In the genomic region with DNA sequence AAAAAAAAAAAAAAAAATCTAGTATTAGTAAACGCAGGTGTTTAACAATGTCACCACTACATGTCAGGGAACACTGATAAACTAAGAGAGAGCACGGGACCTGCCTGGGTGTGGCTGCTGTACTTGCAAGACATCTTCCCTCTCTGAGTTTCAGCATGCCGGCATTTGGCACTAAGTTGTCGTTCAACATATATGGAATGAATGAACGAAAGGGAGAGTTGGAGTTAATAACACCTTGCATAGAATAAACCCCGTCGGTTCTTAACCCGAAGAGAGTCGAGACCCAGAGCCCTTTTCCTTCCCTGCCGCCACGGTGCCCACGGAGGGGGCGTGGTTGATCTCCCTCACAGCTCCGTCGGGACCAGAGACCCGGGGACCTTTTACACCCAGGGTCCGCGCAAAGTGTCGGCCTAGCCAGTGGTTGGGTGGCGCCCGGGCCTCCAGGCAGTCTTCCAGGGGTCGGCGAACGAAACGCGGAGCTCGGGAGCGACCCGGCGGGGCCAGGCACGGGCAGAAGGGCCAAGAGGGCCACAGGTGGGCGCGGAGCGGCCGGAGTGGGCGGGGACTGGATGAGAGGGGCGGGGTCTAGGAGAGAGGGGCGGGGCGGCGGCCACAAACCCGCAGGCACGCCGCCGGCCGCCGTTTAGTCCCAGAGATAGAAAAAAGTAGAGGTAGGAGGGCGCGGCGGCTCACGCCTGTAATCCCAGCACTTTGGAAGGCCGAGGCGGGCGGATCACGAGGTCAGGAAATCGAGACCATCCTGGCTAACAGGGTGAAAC, we compare ENCODE assay signal across 8 cellular contexts. TPM values are rescaled to one million over a fixed set of nuclear protein-coding genes. Genes with fewer than 3 reads are reported as not detected.
DNase-seq lines count a peak whose midpoint lies in the region; ATAC-seq and TF ChIP-seq lines count a peak whose summit lies in the region.

No MANE protein-coding gene starts in this region.

- peak overlapping the region; percentile 99 for H3K27ac Mint-ChIP-seq in activated T-cell treated with anti-CD3 and anti-CD28 coated beads, Interleukin-2, amount 50 U/mL, for 72 hours
- H3K27ac Mint-ChIP-seq in natural killer cell: peak overlapping the region; percentile 94 to 97
- H3K27ac Mint-ChIP-seq in stimulated activated memory B cell treated with anti-CD40 and anti-IgM and Interleukin-4, amounts not matched to agents 10 μg/mL and 1 μg/mL and 100 μg/mL, for 72 hours: peak overlapping the region; percentile 95

- intact Hi-C loops in natural killer cell (cut with micrococcal nuclease): loop anchor here (1.0 kb wide), 2 partner anchors 25 to 98 kb away; partner anchors contain the start of genes ATP6V0E1 and CREBRF

- peak overlapping the region; percentile 99 for H3K4me3 Mint-ChIP-seq in activated T-cell treated with anti-CD3 and anti-CD28 coated beads, Interleukin-2, amount 50 U/mL, for 72 hours
- H3K4me3 Mint-ChIP-seq in natural killer cell: peak overlapping the region; percentile 96
- peak overlapping the region; percentile 88 for H3K4me3 Mint-ChIP-seq in stimulated activated memory B cell treated with anti-CD40 and anti-IgM and Interleukin-4, amounts not matched to agents 10 μg/mL and 1 μg/mL and 100 μg/mL, for 72 hours

- TF ChIP-seq CTCF in natural killer cell (IDR thresholded peaks at IDR 0.05): no peak

- peaks cover 33% of the 10 kb centered on the region for H3K4me1 Mint-ChIP-seq in activated T-cell treated with anti-CD3 and anti-CD28 coated beads, Interleukin-2, amount 50 U/mL, for 72 hours (ENCODE audit: low read depth)
- H3K4me1 Mint-ChIP-seq in natural killer cell: peaks cover 31 to 34% of the 10 kb centered on the region in 2 donors
- peaks cover 33% of the 10 kb centered on the region for H3K4me1 Mint-ChIP-seq in stimulated activated memory B cell treated with anti-CD40 and anti-IgM and Interleukin-4, amounts not matched to agents 10 μg/mL and 1 μg/mL and 100 μg/mL, for 72 hours

- no peaks in the 10 kb centered on the region for H3K9me3 Mint-ChIP-seq in activated T-cell treated with anti-CD3 and anti-CD28 coated beads, Interleukin-2, amount 50 U/mL, for 72 hours
- H3K9me3 Mint-ChIP-seq in natural killer cell: no peaks in the 10 kb centered on the region
- H3K9me3 Mint-ChIP-seq in stimulated activated memory B cell treated with anti-CD40 and anti-IgM and Interleukin-4, amounts not matched to agents 10 μg/mL and 1 μg/mL and 100 μg/mL, for 72 hours: no peaks in the 10 kb centered on the region

- no peaks in the 10 kb centered on the region for H3K27me3 Mint-ChIP-seq in activated T-cell treated with anti-CD3 and anti-CD28 coated beads, Interleukin-2, amount 50 U/mL, for 72 hours (ENCODE audit: low read depth)
- no peaks in the 10 kb centered on the region for H3K27me3 Mint-ChIP-seq in natural killer cell (ENCODE audit: low read depth in 2 of 2)
- H3K27me3 Mint-ChIP-seq in stimulated activated memory B cell treated with anti-CD40 and anti-IgM and Interleukin-4, amounts not matched to agents 10 μg/mL and 1 μg/mL and 100 μg/mL, for 72 hours: no peaks in the 10 kb centered on the region

- H3K36me3 Mint-ChIP-seq in activated T-cell treated with anti-CD3 and anti-CD28 coated beads, Interleukin-2, amount 50 U/mL, for 72 hours (ENCODE audit: insufficient read depth in 2 of 2): peaks cover 11 to 12% of the 10 kb centered on the region in 2 donors
- no peaks in the 10 kb centered on the region for H3K36me3 Mint-ChIP-seq in natural killer cell
- H3K36me3 Mint-ChIP-seq in stimulated activated memory B cell treated with anti-CD40 and anti-IgM and Interleukin-4, amounts not matched to agents 10 μg/mL and 1 μg/mL and 100 μg/mL, for 72 hours: peaks cover 19% of the 10 kb centered on the region

- DNase-seq in SIG-M5 treated with dmso at 0.1 percent for 504 hours (lab: John Stamatoyannopoulos, UW; ENCODE audit: unreplicated experiment): peak; percentile 54
- no peak for DNase-seq in SIG-M5 (lab: John Stamatoyannopoulos, UW)
- peak; percentile 70 for DNase-seq in OCI-M1 (lab: John Stamatoyannopoulos, UW)
- peak; percentile 70 to 71 for DNase-seq in activated T-cell treated with anti-CD3 and anti-CD28 coated beads, Interleukin-2, amount 50 U/mL, for 72 hours
- peak; percentile 47 for DNase-seq in fibroblast of gingiva (ENCODE audit: low read depth)
- DNase-seq in natural killer cell: peak; percentile 57

- ATAC-seq in HG03135 (IDR thresholded peaks at IDR 0.05; ENCODE audit: unreplicated experiment) (peak; percentile 65), natural killer cell (peak; percentile 67 to 83 (median 78))
- ATAC-seq in activated T-cell treated with anti-CD3 and anti-CD28 coated beads, Interleukin-2, amount 50 U/mL, for 72 hours (replicated peaks in 1 of 2): peak; percentile 79 to 81
- peak; percentile 87 for ATAC-seq in stimulated activated memory B cell treated with anti-CD40 and anti-IgM and Interleukin-4, amounts not matched to agents 10 μg/mL and 1 μg/mL and 100 μg/mL, for 72 hours

RNA-seq across cellular contexts. Expression of gene RPL26L1, which starts 0.8 kb away (rescaled TPM):
- 10 to 100 TPM; 33.6 to 34.6 TPM for total RNA-seq in activated T-cell treated with anti-CD3 and anti-CD28 coated beads, Interleukin-2, amount 50 U/mL, for 72 hours
- 10 to 100 TPM; 11.2 to 12.4 (median 12.1) TPM for total RNA-seq in natural killer cell

RNA-seq across cellular contexts. Expression of gene ATP6V0E1, which starts 25.1 kb away (rescaled TPM):
- total RNA-seq in activated T-cell treated with anti-CD3 and anti-CD28 coated beads, Interleukin-2, amount 50 U/mL, for 72 hours: 100 to 1,000 TPM; 105 to 117 TPM
- total RNA-seq in natural killer cell: 100 to 1,000 TPM; 101 to 141 (median 103) TPM
